ENCODE assay signal across 9 cellular contexts in genomic region chr1:235642021-235642942, GRCh38. TPM values are rescaled to one million over a fixed set of nuclear protein-coding genes. Genes with fewer than 3 reads are reported as not detected.
A peak's percentile ranks its signal among the peaks of the same experiment; 100 is the strongest.
DNase-seq lines count a peak whose midpoint lies in the region; ATAC-seq, FAIRE-seq and TF ChIP-seq lines count a peak whose summit lies in the region.
"Had no signal": no experiment of that assay in that cellular context is flagged by ENCODE, and none has a peak within 500 bp of the region (broad histone marks: within the 10 kb centered on the region; RNA-seq: fewer than 3 reads in every experiment).

No MANE protein-coding gene starts in this region.

- intact Hi-C loops in left colon (cut with DNase I, micrococcal nuclease), result no loop called here
- intact Hi-C loops in A673 (cut with micrococcal nuclease; ENCODE audit: unreplicated experiment), result no loop called here

- peaks cover 9% of the 10 kb centered on the region for H3K27me3 ChIP-seq in NT2/D1 (ENCODE audit: insufficient read depth, insufficient read length)
- H3K27me3 ChIP-seq in A673 (replicated peaks; ENCODE audit: insufficient read depth, low read depth, low read length, poor library complexity), result no peaks in the 10 kb centered on the region

- BruUV-seq in A673 (replicated peaks; lab: Mats Ljungman, UMichigan), result no TSS peak

- peak; percentile 60 for ATAC-seq in HG03064 (IDR thresholded peaks at IDR 0.05; ENCODE audit: low read depth, unreplicated experiment)
- ATAC-seq in activated T-cell treated with anti-CD3 and anti-CD28 coated beads, Interleukin-2, amount 50 U/mL, for 72 hours (replicated peaks in 1 of 2), result peak; percentile 86 to 89
- peak; percentile 57 for ATAC-seq in left colon
- peak; percentile 91 for ATAC-seq in stimulated activated effector memory CD8-positive, alpha-beta T cell treated with anti-CD3 and anti-CD28 coated beads, Interleukin-12 subunit alpha, Interleukin-12 subunit beta, amount 100 ng/mL, for 72 hours
- ATAC-seq: right cardiac atrium had no signal

- no peak overlapping the region for H3K27ac ChIP-seq in A673 (ENCODE audit: low read depth, low read length, poor library complexity, severe bottlenecking)

- H3K27ac Mint-ChIP-seq in activated T-cell treated with anti-CD3 and anti-CD28 coated beads, Interleukin-2, amount 50 U/mL, for 72 hours, result peak overlapping the region; percentile 14
- H3K27ac Mint-ChIP-seq in stimulated activated effector memory CD8-positive, alpha-beta T cell treated with anti-CD3 and anti-CD28 coated beads, Interleukin-12 subunit alpha, Interleukin-12 subunit beta, amount 100 ng/mL, for 72 hours, result peak overlapping the region; percentile 89

- H3K27me3 Mint-ChIP-seq in activated T-cell treated with anti-CD3 and anti-CD28 coated beads, Interleukin-2, amount 50 U/mL, for 72 hours (ENCODE audit: low read depth), result peaks cover 49% of the 10 kb centered on the region

- CTCF ChIA-PET in A673 (lab: Charles Lee), result no interaction called here

- FAIRE-seq in GM18507 (lab: Jason Lieb, UNC), result no peak

- H3K36me3 Mint-ChIP-seq in activated T-cell treated with anti-CD3 and anti-CD28 coated beads, Interleukin-2, amount 50 U/mL, for 72 hours (ENCODE audit: insufficient read depth in 2 of 2), result no peaks in the 10 kb centered on the region
- peaks cover 10% of the 10 kb centered on the region for H3K36me3 Mint-ChIP-seq in stimulated activated effector memory CD8-positive, alpha-beta T cell treated with anti-CD3 and anti-CD28 coated beads, Interleukin-12 subunit alpha, Interleukin-12 subunit beta, amount 100 ng/mL, for 72 hours

- H3K9ac ChIP-seq in NT2/D1 (ENCODE audit: insufficient read length, low read depth), result peak overlapping the region; percentile 68

- H3K9me3 ChIP-seq in NT2/D1 (ENCODE audit: insufficient read depth, low read length), result no peaks in the 10 kb centered on the region
- H3K9me3 ChIP-seq in A673 (ENCODE audit: low read depth, low read length, poor library complexity, severe bottlenecking), result no peaks in the 10 kb centered on the region

- POLR2A ChIA-PET in A673 (lab: Charles Lee; ENCODE audit: low non-redundant PET), result no interaction called here

- H3K4me3 ChIP-seq in NT2/D1 (ENCODE audit: insufficient read length, low read depth), result peak overlapping the region; percentile 36
- no peak overlapping the region for H3K4me3 ChIP-seq in A673 (ENCODE audit: low read depth, low read length, poor library complexity, severe bottlenecking)

- H3K4me1 Mint-ChIP-seq in activated T-cell treated with anti-CD3 and anti-CD28 coated beads, Interleukin-2, amount 50 U/mL, for 72 hours (ENCODE audit: low read depth), result peaks cover 38% of the 10 kb centered on the region
- peaks cover 51% of the 10 kb centered on the region for H3K4me1 Mint-ChIP-seq in stimulated activated effector memory CD8-positive, alpha-beta T cell treated with anti-CD3 and anti-CD28 coated beads, Interleukin-12 subunit alpha, Interleukin-12 subunit beta, amount 100 ng/mL, for 72 hours

- DNase-seq in GM18507 (ENCODE audit: extremely low spot score, insufficient read length, low read depth) (peak; percentile 36), NT2/D1 (ENCODE audit: low read depth, low spot score) (no peak), left colon (peak in 1 of 2 donors; percentile 31), NCI-H2171 treated with DMSO at 0.1 percent for 48 hours (lab: John Stamatoyannopoulos, UW) (no peak), A673 (ENCODE audit: low spot score) (no peak)
- DNase-seq in activated T-cell treated with anti-CD3 and anti-CD28 coated beads, Interleukin-2, amount 50 U/mL, for 72 hours, result peak; percentile 75 to 84
- DNase-seq in stimulated activated effector memory CD8-positive, alpha-beta T cell treated with anti-CD3 and anti-CD28 coated beads, Interleukin-12 subunit alpha, Interleukin-12 subunit beta, amount 100 ng/mL, for 72 hours (ENCODE audit: low spot score in 2 of 2), result peak; percentile 60 to 86

- H3K4me1 ChIP-seq in NT2/D1 (ENCODE audit: insufficient read depth, insufficient read length) (peaks cover 28% of the 10 kb centered on the region), A673 (ENCODE audit: insufficient read depth, low read length, poor library complexity, severe bottlenecking) (no peaks in the 10 kb centered on the region)

- H3K4me3 Mint-ChIP-seq in activated T-cell treated with anti-CD3 and anti-CD28 coated beads, Interleukin-2, amount 50 U/mL, for 72 hours, result peak overlapping the region; percentile 77 to 80
- peak overlapping the region; percentile 67 for H3K4me3 Mint-ChIP-seq in stimulated activated effector memory CD8-positive, alpha-beta T cell treated with anti-CD3 and anti-CD28 coated beads, Interleukin-12 subunit alpha, Interleukin-12 subunit beta, amount 100 ng/mL, for 72 hours

- no peak for TF ChIP-seq CTCF in A673 (conservative IDR thresholded peaks at IDR 0.05; ENCODE audit: low read depth, low read length)

- no peaks in the 10 kb centered on the region for H3K9me3 Mint-ChIP-seq in activated T-cell treated with anti-CD3 and anti-CD28 coated beads, Interleukin-2, amount 50 U/mL, for 72 hours
- H3K9me3 Mint-ChIP-seq in stimulated activated effector memory CD8-positive, alpha-beta T cell treated with anti-CD3 and anti-CD28 coated beads, Interleukin-12 subunit alpha, Interleukin-12 subunit beta, amount 100 ng/mL, for 72 hours, result no peaks in the 10 kb centered on the region

- no peaks in the 10 kb centered on the region for H3K36me3 ChIP-seq in NT2/D1 (ENCODE audit: insufficient read depth, insufficient read length, low read length)
- no peaks in the 10 kb centered on the region for H3K36me3 ChIP-seq in A673 (ENCODE audit: insufficient read depth, low read length, poor library complexity, severe bottlenecking)

RNA-seq across cellular contexts. Expression of gene GNG4, which starts 7.3 kb away (rescaled TPM):
- 10 to 100 TPM; 13.9 to 20.4 TPM for total RNA-seq in activated T-cell treated with anti-CD3 and anti-CD28 coated beads, Interleukin-2, amount 50 U/mL, for 72 hours
- total RNA-seq in left colon (1 to 10 TPM; 4.4 to 5.0 TPM), A673 (2021) (11.0 and 13.0 TPM in 2 replicates)
- total RNA-seq: right cardiac atrium had no signal

Comparison
In these comparisons a context has a peak if more than half of its experiments do, and no peak if none do; other contexts are left out.
1. DNase-seq: peak in GM18507 (single experiment), activated T-cell treated with anti-CD3 and anti-CD28 coated beads, Interleukin-2, amount 50 U/mL, for 72 hours (2 of 2) and stimulated activated effector memory CD8-positive, alpha-beta T cell treated with anti-CD3 and anti-CD28 coated beads, Interleukin-12 subunit alpha, Interleukin-12 subunit beta, amount 100 ng/mL, for 72 hours (2 of 2); none in NT2/D1 (single experiment), NCI-H2171 treated with DMSO at 0.1 percent for 48 hours (single experiment) and A673 (single experiment).
2. Peak in every context shown above with its lines, with median percentiles within 50 percentile points of each other: ATAC-seq.